In genomic region chr16:1261131-1261917, GRCh38 we compare ENCODE assay signal across 18 cellular contexts. TPM values are rescaled to one million over a fixed set of nuclear protein-coding genes. Genes with fewer than 3 reads are reported as not detected.
A peak's percentile ranks its signal among the peaks of the same experiment; 100 is the strongest.
DNase-seq lines count a peak whose midpoint lies in the region; ATAC-seq and TF ChIP-seq lines count a peak whose summit lies in the region.
"Had no signal": no experiment of that assay in that cellular context is flagged by ENCODE, and none has a peak within 500 bp of the region (broad histone marks: within the 10 kb centered on the region; RNA-seq: fewer than 3 reads in every experiment).

No MANE protein-coding gene starts in this region.

- CTCF ChIA-PET in Calu3 (lab: Charles Lee): interaction anchor here (0.6 kb wide), 1 partner anchor 163 kb away, joined by 3 read pairs; no protein-coding TSS in a partner anchor

- H3K4me3 Mint-ChIP-seq in Calu3 (ENCODE audit: low read depth, unreplicated experiment) (no peak overlapping the region), GM23338 (no peak overlapping the region), neural progenitor cell (no peak overlapping the region)
- H3K4me3 Mint-ChIP-seq: immature natural killer cell had no signal

- no peaks in the 10 kb centered on the region for H3K4me1 ChIP-seq in GM23338 (ENCODE audit: insufficient read depth)
- H3K4me1 ChIP-seq in neural progenitor cell: peaks cover 4% of the 10 kb centered on the region
- H3K4me1 ChIP-seq: right atrium auricular region had no signal

- peaks cover 10% of the 10 kb centered on the region for H3K4me1 Mint-ChIP-seq in Calu3 (ENCODE audit: low read depth, unreplicated experiment)
- H3K4me1 Mint-ChIP-seq in GM23338: peaks cover 11% of the 10 kb centered on the region
- peaks cover 7% of the 10 kb centered on the region for H3K4me1 Mint-ChIP-seq in neural progenitor cell

- H4K20me1 ChIP-seq in GM23338 (replicated peaks; ENCODE audit: insufficient read depth): 0 out of 2 replicates have a peak, but pooled peaks cover 2% of the 10 kb centered on the region
- H4K20me1 ChIP-seq in neural progenitor cell (ENCODE audit: low read depth): no peaks in the 10 kb centered on the region

- H3K9me3 Mint-ChIP-seq in Calu3 (ENCODE audit: low read depth, unreplicated experiment) (peaks cover 4% of the 10 kb centered on the region), GM23338 (peaks cover 12% of the 10 kb centered on the region), neural progenitor cell (peaks cover 6% of the 10 kb centered on the region)
- H3K9me3 Mint-ChIP-seq: IgD-negative memory B cell, immature natural killer cell had no signal

- BruUV-seq in Calu3 (replicated peaks; lab: Mats Ljungman, UMichigan): no TSS peak

- H3F3A ChIP-seq in GM23338 (replicated peaks; ENCODE audit: low read depth) (no peaks in the 10 kb centered on the region), neural progenitor cell (ENCODE audit: low read depth) (peaks cover 10% of the 10 kb centered on the region)

- H3K4me2 ChIP-seq in GM23338 (no peak overlapping the region), neural progenitor cell (no peak overlapping the region)

- no peak overlapping the region for H3K9ac ChIP-seq in neural progenitor cell

- H2AFZ ChIP-seq in GM23338: peak overlapping the region; percentile 47; the same call in 1 of the 2 replicates
- H2AFZ ChIP-seq in neural progenitor cell (replicated peaks): no peak overlapping the region

- H3K27me3 Mint-ChIP-seq in Calu3 (ENCODE audit: unreplicated experiment): peaks cover 98% of the 10 kb centered on the region
- H3K27me3 Mint-ChIP-seq in GM23338 (ENCODE audit: insufficient read depth, low read depth, poor library complexity): peaks cover 32% of the 10 kb centered on the region
- peaks cover 36% of the 10 kb centered on the region for H3K27me3 Mint-ChIP-seq in neural progenitor cell (ENCODE audit: insufficient read depth, low read depth)

- H3K27me3 ChIP-seq in GM23338 (ENCODE audit: insufficient read depth) (no peaks in the 10 kb centered on the region), neural progenitor cell (peaks cover 37% of the 10 kb centered on the region)

- no peak overlapping the region for H3K27ac ChIP-seq in GM23338 (ENCODE audit: low read depth)
- H3K27ac ChIP-seq in neural progenitor cell: no peak overlapping the region
- H3K27ac ChIP-seq: epithelial cell of prostate, right atrium auricular region, suprapubic skin, WERI-Rb-1 had no signal

- TF ChIP-seq CTCF in Calu3 (IDR thresholded peaks at IDR 0.05; ENCODE audit: unreplicated experiment) (no peak), GM23338 (conservative IDR thresholded peaks at IDR 0.05; ENCODE audit: low read depth in 2 of 2) (0 out of 4 replicates have a peak, but pooled peaks of 1 of the 2 experiments have one; percentile 1), neural progenitor cell (IDR thresholded peaks at IDR 0.05) (no peak)

- no peaks in the 10 kb centered on the region for H3K79me2 ChIP-seq in GM23338 (replicated peaks; ENCODE audit: insufficient read depth)
- no peaks in the 10 kb centered on the region for H3K79me2 ChIP-seq in neural progenitor cell (ENCODE audit: low read depth)

- H3K36me3 ChIP-seq in GM23338 (ENCODE audit: insufficient read depth): no peaks in the 10 kb centered on the region
- H3K36me3 ChIP-seq in neural progenitor cell: no peaks in the 10 kb centered on the region
- H3K36me3 ChIP-seq: right atrium auricular region, suprapubic skin, WERI-Rb-1 had no signal

- ATAC-seq in GM23338: peak; percentile 63
- no peak for ATAC-seq in HG03354 (IDR thresholded peaks at IDR 0.05; ENCODE audit: poor library complexity, severe bottlenecking, unreplicated experiment)
- ATAC-seq in HG02763 (IDR thresholded peaks at IDR 0.05; ENCODE audit: unreplicated experiment): no peak

- intact Hi-C loops in Calu3 (cut with micrococcal nuclease; ENCODE audit: unreplicated experiment): no loop called here

- H3K36me3 Mint-ChIP-seq in Calu3 (ENCODE audit: insufficient read depth, unreplicated experiment): peaks cover 12% of the 10 kb centered on the region
- no peaks in the 10 kb centered on the region for H3K36me3 Mint-ChIP-seq in GM23338 (ENCODE audit: low read depth)
- H3K36me3 Mint-ChIP-seq in neural progenitor cell: no peaks in the 10 kb centered on the region
- H3K36me3 Mint-ChIP-seq: IgD-negative memory B cell, immature natural killer cell had no signal

- DNase-seq in Calu3 (peak; percentile 46), GM23338 (ENCODE audit: low spot score) (peak; percentile 68), NCI-H345 treated with DMSO at 0.1 percent for 48 hours (lab: John Stamatoyannopoulos, UW; ENCODE audit: unreplicated experiment) (peak; percentile 76), glomerular visceral epithelial cell (ENCODE audit: extremely low spot score) (peak; percentile 9), GOT3 (lab: John Stamatoyannopoulos, UW) (no peak), neural progenitor cell (ENCODE audit: low spot score) (no peak)
- DNase-seq: activated gamma-delta T cell, immature natural killer cell, NCI-H1092, WERI-Rb-1 had no signal

- no peaks in the 10 kb centered on the region for H3K9me3 ChIP-seq in neural progenitor cell (ENCODE audit: low read depth)
- H3K9me3 ChIP-seq: right atrium auricular region, suprapubic skin had no signal

- H3K9me2 ChIP-seq in GM23338 (ENCODE audit: insufficient read depth): no peaks in the 10 kb centered on the region

- H3K4me3 ChIP-seq in GM23338 (no peak overlapping the region), neural progenitor cell (no peak overlapping the region)
- H3K4me3 ChIP-seq: right atrium auricular region, suprapubic skin had no signal

- H3K27ac Mint-ChIP-seq in Calu3 (ENCODE audit: unreplicated experiment): no peak overlapping the region
- no peak overlapping the region for H3K27ac Mint-ChIP-seq in GM23338
- no peak overlapping the region for H3K27ac Mint-ChIP-seq in neural progenitor cell
- H3K27ac Mint-ChIP-seq: IgD-negative memory B cell had no signal

TF ChIP-seq in GM23338, 12 proteins besides CTCF, POLR2A, EP300 and RAD21 (continues in another document):
- TF ChIP-seq EZH2phosphoT487 (IDR thresholded peaks at IDR 0.05; ENCODE audit: unreplicated experiment) (no peak), EZH2 (IDR thresholded peaks at IDR 0.05; ENCODE audit: low read depth, unreplicated experiment) (no peak)

RNA-seq across cellular contexts. Expression of gene TPSD1, which starts 5.5 kb away (rescaled TPM):
- total RNA-seq in Calu3 (2022) (not detected in 2 replicates), neural progenitor cell (ENCODE audit: low replicate concordance) (not detected in 2 replicates)
- 0.17 TPM in 1 of 2 replicates, not detected in the other for total RNA-seq in GM23338 (2014; rRNA removed; shearing (Covaris generic))
- not detected in 2 replicates for polyA plus RNA-seq in GM23338 (2016; fragmentation: Nextera tagmentation; extraction: Ambion mirVana)
- total RNA-seq: astrocyte, H4 had no signal
- polyA plus RNA-seq: IgD-negative memory B cell, immature natural killer cell had no signal

RNA-seq across cellular contexts. Expression of gene TPSAB1, which starts 20.8 kb away (rescaled TPM):
- total RNA-seq in Calu3 (2022) (not detected in 2 replicates), neural progenitor cell (ENCODE audit: low replicate concordance) (not detected in 2 replicates)
- total RNA-seq in GM23338 (2014; rRNA removed; shearing (Covaris generic)): not detected in 2 replicates
- not detected in 2 replicates for polyA plus RNA-seq in GM23338 (2016; fragmentation: Nextera tagmentation; extraction: Ambion mirVana)
- total RNA-seq: astrocyte, H4 had no signal
- polyA plus RNA-seq: IgD-negative memory B cell, immature natural killer cell had no signal

RNA-seq across cellular contexts. Expression of gene TPSB2, which starts 31.3 kb away (rescaled TPM):
- total RNA-seq in Calu3 (2022) (not detected in 2 replicates), neural progenitor cell (ENCODE audit: low replicate concordance) (not detected in 2 replicates)
- not detected in 2 replicates for total RNA-seq in GM23338 (2014; rRNA removed; shearing (Covaris generic))
- polyA plus RNA-seq in GM23338 (2016; fragmentation: Nextera tagmentation; extraction: Ambion mirVana): 0.23 TPM in 1 of 2 replicates, not detected in the other
- total RNA-seq: astrocyte had no signal
- polyA plus RNA-seq: IgD-negative memory B cell, immature natural killer cell had no signal

RNA-seq across cellular contexts. Expression of gene TPSG1, which starts 36.3 kb away (rescaled TPM):
- total RNA-seq in Calu3 (2022) (not detected in 2 replicates), neural progenitor cell (ENCODE audit: low replicate concordance) (not detected in 2 replicates)
- not detected in 2 replicates for total RNA-seq in GM23338 (2014; rRNA removed; shearing (Covaris generic))
- 0.56 and 0.81 TPM in 2 replicates for polyA plus RNA-seq in GM23338 (2016; fragmentation: Nextera tagmentation; extraction: Ambion mirVana)
- total RNA-seq: astrocyte, right atrium auricular region had no signal
- polyA plus RNA-seq: IgD-negative memory B cell, immature natural killer cell had no signal

RNA-seq across cellular contexts. Expression of gene UBE2I, which starts 48.1 kb away (rescaled TPM):
- total RNA-seq in Calu3 (2022) (261 and 271 TPM in 2 replicates), neural progenitor cell (ENCODE audit: low replicate concordance) (184 and 239 TPM in 2 replicates)
- total RNA-seq in GM23338 (2014; rRNA removed; shearing (Covaris generic)): 116 and 117 TPM in 2 replicates
- polyA plus RNA-seq in GM23338 (2016; fragmentation: Nextera tagmentation; extraction: Ambion mirVana): 216 and 220 TPM in 2 replicates

Comparison
In these comparisons a context has a peak if more than half of its experiments do, and no peak if none do; other contexts are left out.
1. DNase-seq: peak in Calu3 (single experiment), GM23338 (single experiment), NCI-H345 treated with DMSO at 0.1 percent for 48 hours (single experiment) and glomerular visceral epithelial cell (single experiment); none in GOT3 (single experiment) and neural progenitor cell (single experiment).